ENCODE assay signal across 8 cellular contexts in the genomic region with DNA sequence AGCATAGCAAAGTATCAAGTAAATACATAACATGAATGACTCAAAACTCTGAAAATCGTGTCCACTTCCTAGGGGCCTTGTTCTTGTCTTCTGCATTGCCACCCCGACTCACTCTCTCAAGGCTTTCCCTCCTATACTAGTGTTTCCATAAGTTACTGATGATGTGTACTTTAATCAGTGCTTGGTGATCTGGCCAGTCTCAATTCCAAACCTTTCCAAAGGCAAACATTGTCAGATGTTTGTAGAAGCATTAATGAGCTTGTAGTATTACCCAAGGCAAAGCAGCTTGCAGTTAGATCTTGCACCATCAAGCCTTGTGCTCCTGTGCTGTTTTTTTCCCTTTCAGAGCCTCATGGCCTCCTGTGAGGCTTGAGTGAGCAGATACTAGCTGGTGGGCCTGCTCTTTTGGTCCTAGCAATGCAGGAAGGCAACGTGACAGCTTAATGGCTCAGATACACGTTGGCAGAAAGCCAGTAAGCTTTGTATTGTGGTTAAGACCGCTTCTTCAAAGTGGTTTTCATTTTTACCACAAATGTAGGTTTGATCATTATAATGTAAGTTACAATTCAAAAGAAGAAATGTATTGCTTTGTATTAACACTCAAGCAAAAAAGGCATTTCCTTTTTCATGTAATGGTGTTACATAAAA. TPM values are rescaled to one million over a fixed set of nuclear protein-coding genes. Genes with fewer than 3 reads are reported as not detected.
DNase-seq lines count a peak whose midpoint lies in the region; ATAC-seq, FAIRE-seq and TF ChIP-seq lines count a peak whose summit lies in the region.

No MANE protein-coding gene starts in this region.

- H3K4me3 ChIP-seq in ascending aorta, result no peak overlapping the region

- FAIRE-seq in islet of Langerhans (lab: Jason Lieb, UNC), result peak; percentile 76

- peaks cover 0 to 14% of the 10 kb centered on the region in 2 donors for H3K4me1 ChIP-seq in ascending aorta

- H3K27ac ChIP-seq in ascending aorta, result no peak overlapping the region

- no peaks in the 10 kb centered on the region for H3K9me3 ChIP-seq in ascending aorta

- TF ChIP-seq CTCF in ascending aorta (IDR thresholded peaks at IDR 0.05), result no peak

- no peaks in the 10 kb centered on the region for H3K36me3 ChIP-seq in ascending aorta

- DNase-seq in DMS53 treated with DMSO at 0.1 percent for 48 hours (lab: John Stamatoyannopoulos, UW; ENCODE audit: unreplicated experiment) (peak; percentile 57), NOMO-1 treated with dmso at 0.1 percent for 144 hours (lab: John Stamatoyannopoulos, UW; ENCODE audit: unreplicated experiment) (peak; percentile 90), ascending aorta (ENCODE audit: low spot score in 2 of 2) (no peak)
- DNase-seq in activated T-cell treated with anti-CD3 and anti-CD28 coated beads, Interleukin-2, amount 50 U/mL, for 48 hours, result peak; percentile 41 to 45
- peak in 5 of 6 experiments; percentile 1 to 71 (median 53) for DNase-seq in stimulated activated naive CD4-positive, alpha-beta T cell (lab: John Stamatoyannopoulos, UW)

- no peaks in the 10 kb centered on the region for H3K27me3 ChIP-seq in ascending aorta

- ATAC-seq in GM19452 (IDR thresholded peaks at IDR 0.05; ENCODE audit: unreplicated experiment) (peak; percentile 95), HG03460 (IDR thresholded peaks at IDR 0.05; ENCODE audit: unreplicated experiment) (peak; percentile 81)

- intact Hi-C loops in ascending aorta (cut with DNase I), result no loop called here

RNA-seq across cellular contexts. Expression of a gene that starts 51.8 kb away (rescaled TPM):
- total RNA-seq in ascending aorta, result 17.6 TPM

Comparison
In these comparisons a context has a peak if more than half of its experiments do, and no peak if none do; other contexts are left out.
1. DNase-seq: peak in DMS53 treated with DMSO at 0.1 percent for 48 hours (single experiment), NOMO-1 treated with dmso at 0.1 percent for 144 hours (single experiment), activated T-cell treated with anti-CD3 and anti-CD28 coated beads, Interleukin-2, amount 50 U/mL, for 48 hours (2 of 2) and stimulated activated naive CD4-positive, alpha-beta T cell (5 of 6); none in ascending aorta (0 of 2).